ENCODE assay signal across 27 cellular contexts in genomic region chr7:132106491-132106890, GRCh38.
"Had no signal": no experiment of that assay in that cellular context is flagged by ENCODE, and none has a peak within 500 bp of the region (broad histone marks: within the 10 kb centered on the region; RNA-seq: fewer than 3 reads in every experiment).

No MANE protein-coding gene starts in this region.

- H3K9ac ChIP-seq: parathyroid adenoma had no signal

- H3K4me3 Mint-ChIP-seq: natural killer cell; nephron; stimulated activated effector memory CD8-positive, alpha-beta T cell treated with anti-CD3 and anti-CD28 coated beads, Interleukin-12 subunit alpha, Interleukin-12 subunit beta, amount 100 ng/mL, for 72 hours; stimulated activated naive B cell treated with anti-CD40 and anti-IgM and Interleukin-4, amounts not matched to agents 10 μg/mL and 1 μg/mL and 100 μg/mL, for 72 hours; stimulated activated naive CD8-positive, alpha-beta T cell treated with anti-CD3 and anti-CD28 coated beads, Interleukin-15, Interleukin-2, amounts not matched to agents 100 ng/mL and 50 ng/mL, for 24 hours had no signal

- H3K4me1 Mint-ChIP-seq: natural killer cell; stimulated activated effector memory CD8-positive, alpha-beta T cell treated with anti-CD3 and anti-CD28 coated beads, Interleukin-12 subunit alpha, Interleukin-12 subunit beta, amount 100 ng/mL, for 72 hours; stimulated activated naive B cell treated with anti-CD40 and anti-IgM and Interleukin-4, amounts not matched to agents 10 μg/mL and 1 μg/mL and 100 μg/mL, for 72 hours had no signal

- H3K9me3 ChIP-seq: ovary, psoas muscle, right lobe of liver, sigmoid colon, stomach, thoracic aorta, thyroid gland, tibial nerve, upper lobe of left lung, vagina had no signal

- H3K27me3 ChIP-seq: ovary, right lobe of liver, sigmoid colon, stomach, thyroid gland, tibial nerve, upper lobe of left lung, vagina had no signal

- H3K27me3 Mint-ChIP-seq: progenitor cell of endocrine pancreas had no signal

- H3K4me3 ChIP-seq: ovary, psoas muscle, right lobe of liver, sigmoid colon, stomach, thoracic aorta, thyroid gland, tibial nerve, upper lobe of left lung, vagina had no signal

- H2AFZ ChIP-seq: parathyroid adenoma had no signal

- H3K36me3 ChIP-seq: ovary, right lobe of liver, sigmoid colon, stomach, thoracic aorta, thyroid gland, tibial nerve, upper lobe of left lung, vagina had no signal

- H3K27ac ChIP-seq: ovary, parathyroid adenoma, psoas muscle, right lobe of liver, sigmoid colon, stomach, thoracic aorta, thyroid gland, tibial nerve, upper lobe of left lung, vagina had no signal

- H3K9me3 Mint-ChIP-seq: natural killer cell; nephron; stimulated activated effector memory CD8-positive, alpha-beta T cell treated with anti-CD3 and anti-CD28 coated beads, Interleukin-12 subunit alpha, Interleukin-12 subunit beta, amount 100 ng/mL, for 72 hours; stimulated activated naive CD8-positive, alpha-beta T cell treated with anti-CD3 and anti-CD28 coated beads, Interleukin-15, Interleukin-2, amounts not matched to agents 100 ng/mL and 50 ng/mL, for 24 hours had no signal

- H3K36me3 Mint-ChIP-seq: natural killer cell; stimulated activated effector memory CD8-positive, alpha-beta T cell treated with anti-CD3 and anti-CD28 coated beads, Interleukin-12 subunit alpha, Interleukin-12 subunit beta, amount 100 ng/mL, for 72 hours; stimulated activated naive B cell treated with anti-CD40 and anti-IgM and Interleukin-4, amounts not matched to agents 10 μg/mL and 1 μg/mL and 100 μg/mL, for 72 hours had no signal

- H3K4me1 ChIP-seq: parathyroid adenoma, psoas muscle, right lobe of liver, stomach, thyroid gland, tibial nerve, upper lobe of left lung, vagina had no signal

- H3K27ac Mint-ChIP-seq: natural killer cell; nephron; progenitor cell of endocrine pancreas; stimulated activated effector memory CD8-positive, alpha-beta T cell treated with anti-CD3 and anti-CD28 coated beads, Interleukin-12 subunit alpha, Interleukin-12 subunit beta, amount 100 ng/mL, for 72 hours; stimulated activated naive B cell treated with anti-CD40 and anti-IgM and Interleukin-4, amounts not matched to agents 10 μg/mL and 1 μg/mL and 100 μg/mL, for 72 hours; stimulated activated naive CD8-positive, alpha-beta T cell treated with anti-CD3 and anti-CD28 coated beads, Interleukin-15, Interleukin-2, amounts not matched to agents 100 ng/mL and 50 ng/mL, for 24 hours had no signal

- DNase-seq: natural killer cell; occipital lobe; ovary; posterior cingulate gyrus; psoas muscle; right cardiac atrium; right lobe of liver; sigmoid colon; small intestine; stimulated activated CD4-positive, alpha-beta T cell treated with anti-CD3 and anti-CD28 coated beads, Interleukin-15, amount 100 ng/mL, for 24 hours; stimulated activated CD4-positive, alpha-beta T cell treated with anti-CD3 and anti-CD28 coated beads, Interleukin-2, amount 100 ng/mL, for 24 hours; stimulated activated CD4-positive, alpha-beta T cell treated with anti-CD3 and anti-CD28 coated beads, Interleukin-2, amount 100 ng/mL, for 48 hours; stimulated activated CD4-positive, alpha-beta T cell treated with anti-CD3 and anti-CD28 coated beads, Interleukin-4, amount 100 ng/mL, for 24 hours; stimulated activated naive B cell treated with anti-CD40 and anti-IgM and Interleukin-4, amounts not matched to agents 10 μg/mL and 1 μg/mL and 100 μg/mL, for 72 hours; stimulated activated naive CD4-positive, alpha-beta T cell treated with Interleukin-2 at 50 U/mL for 16 hours; stomach; thyroid gland; trophoblast cell; upper lobe of left lung had no signal
